In genomic region chr17:4485676-4486646, GRCh38 we compare ENCODE assay signal across 12 cellular contexts.
A peak's percentile ranks its signal among the peaks of the same experiment; 100 is the strongest.
DNase-seq lines count a peak whose midpoint lies in the region; ATAC-seq lines count a peak whose summit lies in the region.
"Had no signal": no experiment of that assay in that cellular context is flagged by ENCODE, and none has a peak within 500 bp of the region (broad histone marks: within the 10 kb centered on the region; RNA-seq: fewer than 3 reads in every experiment).

No MANE protein-coding gene starts in this region.

- DNase-seq in GF-D8 (lab: John Stamatoyannopoulos, UW) (peak; percentile 29), NCI-H748 treated with DMSO at 0.1 percent for 48 hours (lab: John Stamatoyannopoulos, UW) (no peak)
- DNase-seq in activated CD8-positive, alpha-beta memory T cell treated with anti-CD3 and anti-CD28 coated beads for 24 hours: peak; percentile 87
- DNase-seq in effector memory CD4-positive, alpha-beta T cell: peak in 1 of 3 donors; percentile 24
- DNase-seq in stimulated activated CD4-positive, alpha-beta T cell treated with anti-CD3 and anti-CD28 coated beads, TNF-alpha, amount 100 ng/mL, for 24 hours (ENCODE audit: low read depth in 3 of 3): peak in 2 of 3 experiments; percentile 28 to 61
- DNase-seq: foreskin keratinocyte, NCI-H1048, transverse colon had no signal

- H3K27ac ChIP-seq in effector memory CD4-positive, alpha-beta T cell (ENCODE audit: insufficient read depth, low read length, poor library complexity, severe bottlenecking): peak overlapping the region; percentile 46
- H3K27ac ChIP-seq: foreskin keratinocyte had no signal

- peaks cover 24% of the 10 kb centered on the region for H3K4me1 ChIP-seq in effector memory CD4-positive, alpha-beta T cell (ENCODE audit: control insufficient read depth, insufficient read depth, low read length, poor library complexity, severe bottlenecking)

- no peaks in the 10 kb centered on the region for H3K27me3 ChIP-seq in effector memory CD4-positive, alpha-beta T cell (replicated peaks; ENCODE audit: control insufficient read depth, insufficient read depth, low read length, poor library complexity, severe bottlenecking)
- H3K27me3 ChIP-seq: foreskin keratinocyte, transverse colon had no signal

- H3K9me3 ChIP-seq in effector memory CD4-positive, alpha-beta T cell (ENCODE audit: control insufficient read depth, low read length): no peaks in the 10 kb centered on the region
- H3K9me3 ChIP-seq: transverse colon had no signal

- H3K4me3 ChIP-seq in effector memory CD4-positive, alpha-beta T cell (ENCODE audit: insufficient read depth, low read depth, low read length, poor library complexity, severe bottlenecking): peak overlapping the region; percentile 63
- H3K4me3 ChIP-seq: PC-9 had no signal

- no peak for ATAC-seq in HG03045 (IDR thresholded peaks at IDR 0.05; ENCODE audit: unreplicated experiment)
- no peak for ATAC-seq in HG03097 (IDR thresholded peaks at IDR 0.05; ENCODE audit: low FRiP score, unreplicated experiment)
- ATAC-seq in HG03139 (IDR thresholded peaks at IDR 0.05; ENCODE audit: unreplicated experiment): no peak
- ATAC-seq: foreskin keratinocyte had no signal

- H3K36me3 ChIP-seq in effector memory CD4-positive, alpha-beta T cell (ENCODE audit: control insufficient read depth, insufficient read depth, low read length): no peaks in the 10 kb centered on the region
- H3K36me3 ChIP-seq: transverse colon had no signal
